Comparison of ENCODE assay signal across 1 cellular context in genomic region chr2:162824319-162824718, GRCh38.
TF ChIP-seq lines count a peak whose summit lies in the region.

No MANE protein-coding gene starts in this region.

TF ChIP-seq in WTC11, 78 proteins besides CTCF, POLR2A, EP300 and RAD21 (continued from another document):
- TF ChIP-seq ZNF423 (CRISPR knock-in tag; IDR thresholded peaks at IDR 0.05) (no peak), ZNF317 (CRISPR knock-in tag; IDR thresholded peaks at IDR 0.05; ENCODE audit: borderline replicate concordance, low read depth) (no peak), MAX (CRISPR knock-in tag; IDR thresholded peaks at IDR 0.05) (no peak), TEAD4 (CRISPR knock-in tag; IDR thresholded peaks at IDR 0.05) (no peak), CREB1 (CRISPR knock-in tag; IDR thresholded peaks at IDR 0.05) (no peak), EMX1 (CRISPR knock-in tag; IDR thresholded peaks at IDR 0.05) (no peak), ATF2 (CRISPR knock-in tag; IDR thresholded peaks at IDR 0.05; ENCODE audit: borderline replicate concordance, low read depth) (no peak), ZNF512 (CRISPR knock-in tag; IDR thresholded peaks at IDR 0.05; ENCODE audit: borderline replicate concordance) (no peak), ATF6 (CRISPR knock-in tag; IDR thresholded peaks at IDR 0.05) (no peak)
